Comparison of ENCODE assay signal across 15 cellular contexts in the genomic region with DNA sequence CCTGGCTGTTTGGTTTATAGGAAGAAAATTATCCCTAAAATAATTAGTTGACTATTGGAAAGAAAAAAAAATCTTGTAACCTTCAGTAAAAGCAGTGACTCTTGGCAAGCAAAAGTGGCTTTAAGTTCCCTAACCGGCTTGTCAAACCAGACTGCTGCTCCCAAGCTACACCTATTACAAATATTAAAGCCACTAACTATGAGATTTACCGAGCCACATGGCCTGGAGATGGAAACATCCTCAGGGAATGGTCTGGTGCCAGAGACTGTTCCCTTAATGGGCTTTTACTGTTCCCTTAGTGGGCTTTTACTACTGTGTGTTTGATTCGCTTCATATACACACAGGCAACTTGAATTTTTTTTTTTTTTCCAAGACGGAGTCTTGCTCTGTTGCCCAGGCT. TPM values are rescaled to one million over a fixed set of nuclear protein-coding genes. Genes with fewer than 3 reads are reported as not detected.
DNase-seq lines count a peak whose midpoint lies in the region; ATAC-seq and TF ChIP-seq lines count a peak whose summit lies in the region.
"Had no signal": no experiment of that assay in that cellular context is flagged by ENCODE, and none has a peak within 500 bp of the region (broad histone marks: within the 10 kb centered on the region; RNA-seq: fewer than 3 reads in every experiment).

No MANE protein-coding gene starts in this region.

- no peaks in the 10 kb centered on the region for H3K27me3 ChIP-seq in ascending aorta
- H3K27me3 ChIP-seq in rectal smooth muscle tissue (ENCODE audit: control insufficient read depth, insufficient read depth, low read length) = no peaks in the 10 kb centered on the region

- H3K9me3 ChIP-seq in ascending aorta = no peaks in the 10 kb centered on the region

- TF ChIP-seq CTCF in 22Rv1 (IDR thresholded peaks at IDR 0.05) (no peak), ascending aorta (IDR thresholded peaks at IDR 0.05) (no peak)

- peak overlapping the region in 1 of 2 donors; percentile 13 for H3K4me3 ChIP-seq in ascending aorta
- no peak overlapping the region for H3K4me3 ChIP-seq in rectal smooth muscle tissue (ENCODE audit: low read length)

- H3K4me1 ChIP-seq in ascending aorta (peaks cover 8 to 13% of the 10 kb centered on the region in 2 donors), rectal smooth muscle tissue (ENCODE audit: control insufficient read depth, insufficient read depth, low read length) (peaks cover 11% of the 10 kb centered on the region)

- peak; percentile 29 for ATAC-seq in left colon
- ATAC-seq in GM19455 (IDR thresholded peaks at IDR 0.05; ENCODE audit: unreplicated experiment) = no peak

- H3K27ac ChIP-seq in 22Rv1 = peak overlapping the region; percentile 65
- peak overlapping the region; percentile 75 to 79 for H3K27ac ChIP-seq in ascending aorta
- H3K27ac ChIP-seq in rectal smooth muscle tissue (ENCODE audit: low read depth, low read length) = peak overlapping the region; percentile 69

- DNase-seq in ascending aorta (ENCODE audit: low spot score in 2 of 2) (peak in 1 of 2 donors; percentile 60), left colon (no peak), NCI-H524 (lab: John Stamatoyannopoulos, UW) (no peak)
- no peak for DNase-seq in activated T-cell treated with anti-CD3 and anti-CD28 coated beads, Interleukin-2, amount 50 U/mL, for 1 hour
- DNase-seq in activated CD4-positive, alpha-beta T cell treated with anti-CD3 and anti-CD28 coated beads, Interleukin-2, amount 50 U/mL, for 1 hour = no peak
- DNase-seq: activated CD4-positive, alpha-beta T cell treated with anti-CD3 and anti-CD28 coated beads for 1 hour; activated T-cell treated with anti-CD3 and anti-CD28 coated beads for 4 hours; cerebellar nuclear complex; GDM1; NCI-H774; RPMI8226; T-helper 2 cell had no signal

- intact Hi-C loops in ascending aorta (cut with DNase I) (loop anchor here (10.0 kb wide), 1 partner anchor 299 kb away; no protein-coding TSS in a partner anchor), left colon (cut with DNase I, micrococcal nuclease) (loop anchor here in 1 of 2 donors (2.0 kb wide), 1 partner anchor 167 kb away; no protein-coding TSS in a partner anchor)

- H3K9ac ChIP-seq in rectal smooth muscle tissue (ENCODE audit: low read length) = no peak overlapping the region

- H3K36me3 ChIP-seq in ascending aorta (no peaks in the 10 kb centered on the region), rectal smooth muscle tissue (ENCODE audit: control insufficient read depth, insufficient read depth, low read length) (no peaks in the 10 kb centered on the region)

RNA-seq across cellular contexts. Expression of a gene that starts 35.9 kb away (rescaled TPM):
- total RNA-seq in ascending aorta (0.21 TPM), left colon (10 to 100 TPM; 14.7 to 21.2 TPM)

RNA-seq across cellular contexts. Expression of a gene that starts 50.7 kb away (rescaled TPM):
- total RNA-seq in ascending aorta = 58.0 TPM
- total RNA-seq in left colon = 10 to 100 TPM; 47.8 to 57.0 TPM

Comparison
In these comparisons a context has a peak if more than half of its experiments do, and no peak if none do; other contexts are left out.
1. RNA of a gene that starts 35.9 kb away (total RNA-seq): 14.7 to 21.2 TPM in left colon; 0.21 TPM in ascending aorta (single experiment); every median in the first group is over 10 times any median in the second.
2. Peak in every context shown above with its lines, with median percentiles within 50 percentile points of each other: H3K27ac ChIP-seq.